1 cellular context compared by ENCODE assay signal in the genomic region with DNA sequence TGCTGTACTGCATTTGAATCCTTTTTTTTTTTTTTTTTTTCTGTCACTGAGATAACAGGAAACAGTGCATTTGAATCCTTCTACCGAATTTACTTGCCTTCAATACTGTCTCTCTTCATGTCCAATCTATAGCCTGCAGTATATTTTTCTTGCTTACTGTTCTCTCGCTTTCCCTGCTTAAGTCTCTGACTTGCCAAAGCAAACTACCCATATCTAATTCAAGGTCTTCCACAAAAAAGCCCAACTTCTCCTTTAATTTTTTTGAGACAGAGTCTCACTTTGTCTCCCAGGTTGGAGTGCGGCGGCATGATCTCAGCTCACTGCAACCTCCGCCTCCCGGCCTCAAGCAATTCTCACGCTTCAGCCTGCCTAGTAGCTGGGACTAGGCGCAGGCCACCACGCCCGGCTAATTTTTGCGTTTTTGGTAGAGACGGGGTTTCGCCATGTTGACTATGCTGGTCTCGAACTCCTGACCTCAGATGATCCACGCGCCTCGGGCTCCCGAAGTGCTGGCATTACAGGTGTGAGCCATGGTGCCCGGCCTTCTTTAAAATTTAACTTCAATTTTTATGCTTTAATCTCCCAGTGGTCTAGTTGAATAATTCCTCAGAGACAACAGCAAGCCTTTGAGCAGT.
TF ChIP-seq lines count a peak whose summit lies in the region.

No MANE protein-coding gene starts in this region.

TF ChIP-seq in WTC11, 78 proteins besides CTCF, POLR2A, EP300 and RAD21 (continued from another document):
- TF ChIP-seq, protein P1, sequence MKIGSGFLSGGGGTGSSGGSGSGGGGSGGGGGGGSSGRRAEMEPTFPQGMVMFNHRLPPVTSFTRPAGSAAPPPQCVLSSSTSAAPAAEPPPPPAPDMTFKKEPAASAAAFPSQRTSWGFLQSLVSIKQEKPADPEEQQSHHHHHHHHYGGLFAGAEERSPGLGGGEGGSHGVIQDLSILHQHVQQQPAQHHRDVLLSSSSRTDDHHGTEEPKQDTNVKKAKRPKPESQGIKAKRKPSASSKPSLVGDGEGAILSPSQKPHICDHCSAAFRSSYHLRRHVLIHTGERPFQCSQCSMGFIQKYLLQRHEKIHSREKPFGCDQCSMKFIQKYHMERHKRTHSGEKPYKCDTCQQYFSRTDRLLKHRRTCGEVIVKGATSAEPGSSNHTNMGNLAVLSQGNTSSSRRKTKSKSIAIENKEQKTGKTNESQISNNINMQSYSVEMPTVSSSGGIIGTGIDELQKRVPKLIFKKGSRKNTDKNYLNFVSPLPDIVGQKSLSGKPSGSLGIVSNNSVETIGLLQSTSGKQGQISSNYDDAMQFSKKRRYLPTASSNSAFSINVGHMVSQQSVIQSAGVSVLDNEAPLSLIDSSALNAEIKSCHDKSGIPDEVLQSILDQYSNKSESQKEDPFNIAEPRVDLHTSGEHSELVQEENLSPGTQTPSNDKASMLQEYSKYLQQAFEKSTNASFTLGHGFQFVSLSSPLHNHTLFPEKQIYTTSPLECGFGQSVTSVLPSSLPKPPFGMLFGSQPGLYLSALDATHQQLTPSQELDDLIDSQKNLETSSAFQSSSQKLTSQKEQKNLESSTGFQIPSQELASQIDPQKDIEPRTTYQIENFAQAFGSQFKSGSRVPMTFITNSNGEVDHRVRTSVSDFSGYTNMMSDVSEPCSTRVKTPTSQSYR (CRISPR knock-in tag; IDR thresholded peaks at IDR 0.05), result no peak
- no peak for TF ChIP-seq ZNF416 (CRISPR knock-in tag; IDR thresholded peaks at IDR 0.05)
- no peak for TF ChIP-seq ESRRA (CRISPR knock-in tag; IDR thresholded peaks at IDR 0.05; ENCODE audit: borderline replicate concordance)
- TF ChIP-seq, protein P2, sequence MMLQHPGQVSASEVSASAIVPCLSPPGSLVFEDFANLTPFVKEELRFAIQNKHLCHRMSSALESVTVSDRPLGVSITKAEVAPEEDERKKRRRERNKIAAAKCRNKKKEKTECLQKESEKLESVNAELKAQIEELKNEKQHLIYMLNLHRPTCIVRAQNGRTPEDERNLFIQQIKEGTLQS (CRISPR knock-in tag; conservative IDR thresholded peaks at IDR 0.05), result no peak
- no peak for TF ChIP-seq ZNF219 (CRISPR knock-in tag; IDR thresholded peaks at IDR 0.05; ENCODE audit: borderline replicate concordance)
- TF ChIP-seq ETV6 (CRISPR knock-in tag; IDR thresholded peaks at IDR 0.05), result no peak
- no peak for TF ChIP-seq NR1H2 (CRISPR knock-in tag; IDR thresholded peaks at IDR 0.05)
- TF ChIP-seq ZNF317 (CRISPR knock-in tag; IDR thresholded peaks at IDR 0.05; ENCODE audit: borderline replicate concordance, low read depth), result no peak
- no peak for TF ChIP-seq ZBTB21 (CRISPR knock-in tag; IDR thresholded peaks at IDR 0.05; ENCODE audit: borderline replicate concordance)
- TF ChIP-seq ELF4 (CRISPR knock-in tag; IDR thresholded peaks at IDR 0.05; ENCODE audit: low read depth), result no peak
- no peak for TF ChIP-seq GTF2I (CRISPR knock-in tag; conservative IDR thresholded peaks at IDR 0.05)
- TF ChIP-seq CREM (CRISPR knock-in tag; IDR thresholded peaks at IDR 0.05), result no peak
- TF ChIP-seq, protein P3, sequence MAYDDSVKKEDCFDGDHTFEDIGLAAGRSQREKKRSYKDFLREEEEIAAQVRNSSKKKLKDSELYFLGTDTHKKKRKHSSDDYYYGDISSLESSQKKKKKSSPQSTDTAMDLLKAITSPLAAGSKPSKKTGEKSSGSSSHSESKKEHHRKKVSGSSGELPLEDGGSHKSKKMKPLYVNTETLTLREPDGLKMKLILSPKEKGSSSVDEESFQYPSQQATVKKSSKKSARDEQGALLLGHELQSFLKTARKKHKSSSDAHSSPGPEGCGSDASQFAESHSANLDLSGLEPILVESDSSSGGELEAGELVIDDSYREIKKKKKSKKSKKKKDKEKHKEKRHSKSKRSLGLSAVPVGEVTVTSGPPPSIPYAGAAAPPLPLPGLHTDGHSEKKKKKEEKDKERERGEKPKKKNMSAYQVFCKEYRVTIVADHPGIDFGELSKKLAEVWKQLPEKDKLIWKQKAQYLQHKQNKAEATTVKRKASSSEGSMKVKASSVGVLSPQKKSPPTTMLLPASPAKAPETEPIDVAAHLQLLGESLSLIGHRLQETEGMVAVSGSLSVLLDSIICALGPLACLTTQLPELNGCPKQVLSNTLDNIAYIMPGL (CRISPR knock-in tag; IDR thresholded peaks at IDR 0.05), result no peak
- no peak for TF ChIP-seq ATF1 (CRISPR knock-in tag; IDR thresholded peaks at IDR 0.05)
- TF ChIP-seq, protein P4, sequence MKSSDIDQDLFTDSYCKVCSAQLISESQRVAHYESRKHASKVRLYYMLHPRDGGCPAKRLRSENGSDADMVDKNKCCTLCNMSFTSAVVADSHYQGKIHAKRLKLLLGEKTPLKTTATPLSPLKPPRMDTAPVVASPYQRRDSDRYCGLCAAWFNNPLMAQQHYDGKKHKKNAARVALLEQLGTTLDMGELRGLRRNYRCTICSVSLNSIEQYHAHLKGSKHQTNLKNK (CRISPR knock-in tag; IDR thresholded peaks at IDR 0.05), result no peak
- TF ChIP-seq, protein P5, sequence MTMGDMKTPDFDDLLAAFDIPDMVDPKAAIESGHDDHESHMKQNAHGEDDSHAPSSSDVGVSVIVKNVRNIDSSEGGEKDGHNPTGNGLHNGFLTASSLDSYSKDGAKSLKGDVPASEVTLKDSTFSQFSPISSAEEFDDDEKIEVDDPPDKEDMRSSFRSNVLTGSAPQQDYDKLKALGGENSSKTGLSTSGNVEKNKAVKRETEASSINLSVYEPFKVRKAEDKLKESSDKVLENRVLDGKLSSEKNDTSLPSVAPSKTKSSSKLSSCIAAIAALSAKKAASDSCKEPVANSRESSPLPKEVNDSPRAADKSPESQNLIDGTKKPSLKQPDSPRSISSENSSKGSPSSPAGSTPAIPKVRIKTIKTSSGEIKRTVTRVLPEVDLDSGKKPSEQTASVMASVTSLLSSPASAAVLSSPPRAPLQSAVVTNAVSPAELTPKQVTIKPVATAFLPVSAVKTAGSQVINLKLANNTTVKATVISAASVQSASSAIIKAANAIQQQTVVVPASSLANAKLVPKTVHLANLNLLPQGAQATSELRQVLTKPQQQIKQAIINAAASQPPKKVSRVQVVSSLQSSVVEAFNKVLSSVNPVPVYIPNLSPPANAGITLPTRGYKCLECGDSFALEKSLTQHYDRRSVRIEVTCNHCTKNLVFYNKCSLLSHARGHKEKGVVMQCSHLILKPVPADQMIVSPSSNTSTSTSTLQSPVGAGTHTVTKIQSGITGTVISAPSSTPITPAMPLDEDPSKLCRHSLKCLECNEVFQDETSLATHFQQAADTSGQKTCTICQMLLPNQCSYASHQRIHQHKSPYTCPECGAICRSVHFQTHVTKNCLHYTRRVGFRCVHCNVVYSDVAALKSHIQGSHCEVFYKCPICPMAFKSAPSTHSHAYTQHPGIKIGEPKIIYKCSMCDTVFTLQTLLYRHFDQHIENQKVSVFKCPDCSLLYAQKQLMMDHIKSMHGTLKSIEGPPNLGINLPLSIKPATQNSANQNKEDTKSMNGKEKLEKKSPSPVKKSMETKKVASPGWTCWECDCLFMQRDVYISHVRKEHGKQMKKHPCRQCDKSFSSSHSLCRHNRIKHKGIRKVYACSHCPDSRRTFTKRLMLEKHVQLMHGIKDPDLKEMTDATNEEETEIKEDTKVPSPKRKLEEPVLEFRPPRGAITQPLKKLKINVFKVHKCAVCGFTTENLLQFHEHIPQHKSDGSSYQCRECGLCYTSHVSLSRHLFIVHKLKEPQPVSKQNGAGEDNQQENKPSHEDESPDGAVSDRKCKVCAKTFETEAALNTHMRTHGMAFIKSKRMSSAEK (CRISPR knock-in tag; IDR thresholded peaks at IDR 0.05; ENCODE audit: borderline replicate concordance), result no peak
